In genomic region chr10:114868801-114869200, GRCh38 we compare ENCODE assay signal across 20 cellular contexts. TPM values are rescaled to one million over a fixed set of nuclear protein-coding genes. Genes with fewer than 3 reads are reported as not detected.
DNase-seq lines count a peak whose midpoint lies in the region; ATAC-seq, FAIRE-seq and TF ChIP-seq lines count a peak whose summit lies in the region.
"Had no signal": no experiment of that assay in that cellular context is flagged by ENCODE, and none has a peak within 500 bp of the region (broad histone marks: within the 10 kb centered on the region; RNA-seq: fewer than 3 reads in every experiment).

No MANE protein-coding gene starts in this region.

- DNase-seq in EL: peak; percentile 71
- DNase-seq in NCI-H2227 treated with DMSO at 0.1 percent for 48 hours (lab: John Stamatoyannopoulos, UW): peak; percentile 11
- DNase-seq in cardiac fibroblast (ENCODE audit: low read depth in 2 of 2): peak; percentile 48 to 75
- no peak for DNase-seq in keratinocyte (ENCODE audit: low read depth, low spot score)
- no peak for DNase-seq in effector CD8-positive, alpha-beta T cell (lab: John Stamatoyannopoulos, UW)
- DNase-seq in upper lobe of right lung: no peak
- no peak for DNase-seq in NCI-H774 (lab: John Stamatoyannopoulos, UW)
- DNase-seq: activated naive CD4-positive, alpha-beta T cell treated with anti-CD3 and anti-CD28 coated beads, Interleukin-2, amount 50 U/mL, for 16 hours; CD4-positive, alpha-beta T cell; central memory CD4-positive, alpha-beta T cell; midbrain; NCI-H2029; NCI-H748 treated with DMSO at 0.1 percent for 48 hours; right lobe of liver; stimulated activated CD4-positive, alpha-beta T cell treated with anti-CD3 and anti-CD28 coated beads, Interleukin-4, amount 100 ng/mL, for 1 hour; stimulated activated CD8-positive, alpha-beta memory T cell treated with anti-CD3 and anti-CD28 coated beads, Interleukin-4, amount 100 ng/mL, for 48 hours had no signal

- H3K27me3 ChIP-seq in keratinocyte (ENCODE audit: control insufficient read depth, extremely low read depth, insufficient read depth, low read length): no peaks in the 10 kb centered on the region
- H3K27me3 ChIP-seq in upper lobe of right lung: no peaks in the 10 kb centered on the region
- H3K27me3 ChIP-seq: neutrophil, right lobe of liver had no signal

- no peaks in the 10 kb centered on the region for H3K36me3 ChIP-seq in keratinocyte (ENCODE audit: control insufficient read depth in 2 of 2, extremely low read depth in 1 of 2, insufficient read depth in 2 of 2, low read length in 2 of 2)
- H3K36me3 ChIP-seq in upper lobe of right lung: peaks cover 12% of the 10 kb centered on the region

- FAIRE-seq in keratinocyte (lab: Jason Lieb, UNC): peak; percentile 95

- dilution Hi-C loops in keratinocyte (cut with MboI; ENCODE audit: extremely low pct_ligation_motif_present, low sequenced_read_pairs): no loop called here

- no peak for ATAC-seq in upper lobe of right lung
- ATAC-seq in HG03442 (IDR thresholded peaks at IDR 0.05; ENCODE audit: unreplicated experiment): no peak
- ATAC-seq: activated CD4-positive, CD25-positive, alpha-beta regulatory T cell treated with anti-CD3 and anti-CD28 coated beads, Interleukin-2, amount 50 U/mL, for 24 hours; right lobe of liver; Right ventricle myocardium inferior had no signal

- H3K4me2 ChIP-seq in keratinocyte (ENCODE audit: control insufficient read depth, extremely low read depth, insufficient read depth, low read depth, low read length): peak overlapping the region; percentile 75

- peak overlapping the region; percentile 73 for H3K27ac ChIP-seq in keratinocyte (ENCODE audit: control insufficient read depth, insufficient read depth, low read length)
- no peak overlapping the region for H3K27ac ChIP-seq in upper lobe of right lung
- H3K27ac ChIP-seq: neutrophil, right lobe of liver had no signal

- no peaks in the 10 kb centered on the region for H4K20me1 ChIP-seq in keratinocyte (ENCODE audit: control insufficient read depth, extremely low read depth, insufficient read depth, low read length)

- H3K79me2 ChIP-seq in keratinocyte (ENCODE audit: control insufficient read depth, insufficient read depth, low read length): no peaks in the 10 kb centered on the region

- no peaks in the 10 kb centered on the region for H3K9me3 ChIP-seq in keratinocyte (ENCODE audit: control insufficient read depth, low read depth, low read length)
- no peaks in the 10 kb centered on the region for H3K9me3 ChIP-seq in upper lobe of right lung
- H3K9me3 ChIP-seq: neutrophil, right lobe of liver had no signal

- no peak overlapping the region for H3K4me3 ChIP-seq in cardiac fibroblast (replicated peaks in 1 of 2; ENCODE audit: low read depth in 2 of 2, low read length in 2 of 2)
- H3K4me3 ChIP-seq in keratinocyte (ENCODE audit: control insufficient read depth in 2 of 3, extremely low read depth in 1 of 3, insufficient read depth in 2 of 3, low read depth in 1 of 3, low read length in 3 of 3): peak overlapping the region in 2 of 3 experiments; percentile 12 to 29
- no peak overlapping the region for H3K4me3 ChIP-seq in upper lobe of right lung
- H3K4me3 ChIP-seq: right lobe of liver had no signal

- intact Hi-C loops in upper lobe of right lung (cut with DNase I): no loop called here

- no peak for TF ChIP-seq CTCF in cardiac fibroblast (IDR thresholded peaks at IDR 0.05; ENCODE audit: low read depth, low read length)
- TF ChIP-seq CTCF in keratinocyte (optimal IDR thresholded peaks at IDR 0.05 in 1 of 3, IDR thresholded peaks at IDR 0.05 in 1 of 3, conservative IDR thresholded peaks at IDR 0.05 in 1 of 3; ENCODE audit: extremely low read depth in 1 of 3, insufficient read depth in 2 of 3, low read length in 3 of 3): no peak
- no peak for TF ChIP-seq CTCF in upper lobe of right lung (IDR thresholded peaks at IDR 0.05)

- H2AFZ ChIP-seq in keratinocyte (ENCODE audit: control insufficient read depth, low read length): no peak overlapping the region

- no peaks in the 10 kb centered on the region for H3K9me1 ChIP-seq in keratinocyte (ENCODE audit: control insufficient read depth, extremely low read depth, insufficient read depth, low read length)

- H3K9ac ChIP-seq in keratinocyte (ENCODE audit: control insufficient read depth, extremely low read depth, insufficient read depth, low read length): no peak overlapping the region

- H3K4me1 ChIP-seq in keratinocyte (ENCODE audit: control insufficient read depth, extremely low read depth, insufficient read depth, low read length) (peaks cover 16% of the 10 kb centered on the region), upper lobe of right lung (no peaks in the 10 kb centered on the region)
- H3K4me1 ChIP-seq: right lobe of liver had no signal

RNA-seq across cellular contexts. Expression of gene FHIP2A, which starts 47.2 kb away (rescaled TPM):
- polyA plus RNA-seq in keratinocyte: 8.0 to 14.9 TPM (median 9.6 TPM) in 3 replicates
- 5.2 TPM for polyA plus RNA-seq in keratinocyte (2011; ENCODE audit: low read depth)
- 3.6 and 8.2 TPM in 2 replicates for polyA plus RNA-seq in keratinocyte (2011; cell fraction: cytosol; rRNA removed)
- polyA plus RNA-seq in keratinocyte (2011; cell fraction: nucleus; rRNA removed): 13.8 and 18.7 TPM in 2 replicates
- 6.0 and 8.2 TPM in 2 replicates for polyA plus RNA-seq in keratinocyte (2012; ENCODE audit: low replicate concordance)
- polyA minus RNA-seq in keratinocyte: 4.7 to 20.9 TPM (median 11.0 TPM) in 3 replicates
- polyA minus RNA-seq in keratinocyte (2011; cell fraction: cytosol; rRNA and poly(A)+ RNA removed): 17.3 TPM
- 22.5 and 31.3 TPM in 2 replicates for polyA minus RNA-seq in keratinocyte (2011; cell fraction: nucleus; rRNA and poly(A)+ RNA removed)
- total RNA-seq in upper lobe of right lung: 30.2 TPM

Comparison
In these comparisons a context has a peak if more than half of its experiments do, and no peak if none do; other contexts are left out.
1. DNase-seq: peak in EL (single experiment), NCI-H2227 treated with DMSO at 0.1 percent for 48 hours (single experiment) and cardiac fibroblast (2 of 2); none in keratinocyte (single experiment), effector CD8-positive, alpha-beta T cell (single experiment), upper lobe of right lung (single experiment) and NCI-H774 (single experiment).
2. H3K4me3 ChIP-seq: peak in keratinocyte (2 of 3); none in cardiac fibroblast (0 of 2) and upper lobe of right lung (single experiment).